Comparison of ENCODE assay signal across 21 cellular contexts in genomic region chr5:168870914-168871313, GRCh38.
"Had no signal": no experiment of that assay in that cellular context is flagged by ENCODE, and none has a peak within 500 bp of the region (broad histone marks: within the 10 kb centered on the region; RNA-seq: fewer than 3 reads in every experiment).

No MANE protein-coding gene starts in this region.

- FAIRE-seq: RCC 7860 had no signal

- H3K36me3 Mint-ChIP-seq: IgD-negative memory B cell had no signal

- H3K4me1 Mint-ChIP-seq: IgD-negative memory B cell had no signal

- DNase-seq: KBM-7, MG63, NCI-H1092, NCI-H1105 treated with DMSO at 0.1 percent for 48 hours, NCI-H1417 treated with DMSO at 0.1 percent for 48 hours, NCI-H146, NCI-H1694 treated with DMSO at 0.1 percent for 48 hours, NCI-H1930, NCI-H2081, NCI-H2107, NCI-H2227 treated with DMSO at 0.1 percent for 48 hours, NCI-H524, NCI-H526 treated with DMSO at 0.1 percent for 48 hours, NCI-H748 treated with DMSO at 0.1 percent for 48 hours, Right ventricle myocardium superior, RPMI8226, SIG-M5 had no signal

- H3K9me3 Mint-ChIP-seq: IgD-negative memory B cell had no signal

- H3K9me3 ChIP-seq: MG63, SJSA1 had no signal

- H3K36me3 ChIP-seq: MG63 had no signal

- H3K4me3 ChIP-seq: MG63, SJSA1, SK-N-MC had no signal

- H3K27me3 ChIP-seq: SJSA1 had no signal

- H3K4me3 Mint-ChIP-seq: IgD-negative memory B cell had no signal

- H3K27ac ChIP-seq: SJSA1, SK-N-MC had no signal
